ENCODE assay signal across 2 cellular contexts in the genomic region with DNA sequence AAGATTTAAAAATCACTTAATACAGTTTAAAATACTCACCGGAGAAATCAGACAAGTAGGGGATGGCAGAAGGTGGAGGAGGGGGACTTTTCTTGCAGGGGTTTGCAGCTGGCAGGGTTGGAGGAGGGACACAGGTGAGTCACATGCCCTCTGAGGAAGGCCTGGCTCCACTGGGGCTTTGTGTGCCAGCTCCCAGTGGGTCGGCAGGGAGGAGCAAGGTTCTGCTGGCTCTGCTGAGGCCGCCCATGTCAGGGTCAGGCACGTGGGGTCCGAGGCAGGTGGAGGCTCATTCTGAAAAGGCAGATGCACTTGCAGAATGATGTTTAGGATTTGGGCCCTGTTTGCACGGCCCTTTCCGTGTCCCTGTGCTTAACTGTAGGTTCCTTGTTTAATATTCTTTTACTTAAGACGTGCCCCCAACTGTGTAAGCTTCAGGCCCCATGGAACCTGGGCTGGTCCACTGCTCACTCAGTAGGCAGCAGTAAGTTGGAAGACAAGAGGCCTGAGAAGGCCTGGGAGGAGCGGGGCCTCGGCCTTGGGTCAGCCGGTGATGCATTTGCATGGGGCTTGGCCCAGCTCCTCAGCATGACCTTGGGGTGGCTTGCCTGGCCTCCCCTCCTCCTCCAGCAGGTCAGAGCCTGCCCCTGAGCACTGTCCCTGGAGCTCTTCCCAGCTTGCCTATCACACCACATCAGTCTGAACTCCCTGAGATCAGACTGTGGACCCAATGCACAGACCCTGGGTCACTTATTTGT.
TF ChIP-seq lines count a peak whose summit lies in the region.

No MANE protein-coding gene starts in this region.

TF ChIP-seq in GM23338, 12 proteins besides CTCF, POLR2A, EP300 and RAD21 (continued from another document):
- TF ChIP-seq ZNF331 (CRISPR knock-in tag; IDR thresholded peaks at IDR 0.05; ENCODE audit: low read depth) (no peak), EZH2phosphoT487 (IDR thresholded peaks at IDR 0.05; ENCODE audit: unreplicated experiment) (no peak), CREB1 (CRISPR knock-in tag; IDR thresholded peaks at IDR 0.05; ENCODE audit: low read depth) (no peak), ZNF114 (CRISPR knock-in tag; IDR thresholded peaks at IDR 0.05) (no peak), ZNF462 (CRISPR knock-in tag; IDR thresholded peaks at IDR 0.05) (no peak), NANOG (IDR thresholded peaks at IDR 0.05; ENCODE audit: borderline replicate concordance) (no peak), JUNB (IDR thresholded peaks at IDR 0.05; ENCODE audit: unreplicated experiment) (no peak), REST (IDR thresholded peaks at IDR 0.05; ENCODE audit: unreplicated experiment) (no peak), STAT1 (IDR thresholded peaks at IDR 0.05; ENCODE audit: unreplicated experiment) (no peak)

TF ChIP-seq in WTC11, 78 proteins besides CTCF, POLR2A, EP300 and RAD21:
- TF ChIP-seq, protein P1, sequence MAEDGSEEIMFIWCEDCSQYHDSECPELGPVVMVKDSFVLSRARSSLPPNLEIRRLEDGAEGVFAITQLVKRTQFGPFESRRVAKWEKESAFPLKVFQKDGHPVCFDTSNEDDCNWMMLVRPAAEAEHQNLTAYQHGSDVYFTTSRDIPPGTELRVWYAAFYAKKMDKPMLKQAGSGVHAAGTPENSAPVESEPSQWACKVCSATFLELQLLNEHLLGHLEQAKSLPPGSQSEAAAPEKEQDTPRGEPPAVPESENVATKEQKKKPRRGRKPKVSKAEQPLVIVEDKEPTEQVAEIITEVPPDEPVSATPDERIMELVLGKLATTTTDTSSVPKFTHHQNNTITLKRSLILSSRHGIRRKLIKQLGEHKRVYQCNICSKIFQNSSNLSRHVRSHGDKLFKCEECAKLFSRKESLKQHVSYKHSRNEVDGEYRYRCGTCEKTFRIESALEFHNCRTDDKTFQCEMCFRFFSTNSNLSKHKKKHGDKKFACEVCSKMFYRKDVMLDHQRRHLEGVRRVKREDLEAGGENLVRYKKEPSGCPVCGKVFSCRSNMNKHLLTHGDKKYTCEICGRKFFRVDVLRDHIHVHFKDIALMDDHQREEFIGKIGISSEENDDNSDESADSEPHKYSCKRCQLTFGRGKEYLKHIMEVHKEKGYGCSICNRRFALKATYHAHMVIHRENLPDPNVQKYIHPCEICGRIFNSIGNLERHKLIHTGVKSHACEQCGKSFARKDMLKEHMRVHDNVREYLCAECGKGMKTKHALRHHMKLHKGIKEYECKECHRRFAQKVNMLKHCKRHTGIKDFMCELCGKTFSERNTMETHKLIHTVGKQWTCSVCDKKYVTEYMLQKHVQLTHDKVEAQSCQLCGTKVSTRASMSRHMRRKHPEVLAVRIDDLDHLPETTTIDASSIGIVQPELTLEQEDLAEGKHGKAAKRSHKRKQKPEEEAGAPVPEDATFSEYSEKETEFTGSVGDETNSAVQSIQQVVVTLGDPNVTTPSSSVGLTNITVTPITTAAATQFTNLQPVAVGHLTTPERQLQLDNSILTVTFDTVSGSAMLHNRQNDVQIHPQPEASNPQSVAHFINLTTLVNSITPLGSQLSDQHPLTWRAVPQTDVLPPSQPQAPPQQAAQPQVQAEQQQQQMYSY (CRISPR knock-in tag; IDR thresholded peaks at IDR 0.05): no peak
- no peak for TF ChIP-seq ATF1 (CRISPR knock-in tag; IDR thresholded peaks at IDR 0.05)
- no peak for TF ChIP-seq TP53 (CRISPR knock-in tag; IDR thresholded peaks at IDR 0.05)
- no peak for TF ChIP-seq OVOL2 (CRISPR knock-in tag; IDR thresholded peaks at IDR 0.05; ENCODE audit: borderline replicate concordance)
- TF ChIP-seq ZMAT4 (CRISPR knock-in tag; IDR thresholded peaks at IDR 0.05): no peak
- TF ChIP-seq GTF2I (CRISPR knock-in tag; conservative IDR thresholded peaks at IDR 0.05): no peak
- TF ChIP-seq ZNF396 (CRISPR knock-in tag; IDR thresholded peaks at IDR 0.05; ENCODE audit: borderline replicate concordance): no peak
- no peak for TF ChIP-seq CDX4 (CRISPR knock-in tag; IDR thresholded peaks at IDR 0.05; ENCODE audit: borderline replicate concordance)
- no peak for TF ChIP-seq ZNF263 (CRISPR knock-in tag; IDR thresholded peaks at IDR 0.05; ENCODE audit: low read depth)
- no peak for TF ChIP-seq USF1 (CRISPR knock-in tag; IDR thresholded peaks at IDR 0.05)
- TF ChIP-seq, protein P2, sequence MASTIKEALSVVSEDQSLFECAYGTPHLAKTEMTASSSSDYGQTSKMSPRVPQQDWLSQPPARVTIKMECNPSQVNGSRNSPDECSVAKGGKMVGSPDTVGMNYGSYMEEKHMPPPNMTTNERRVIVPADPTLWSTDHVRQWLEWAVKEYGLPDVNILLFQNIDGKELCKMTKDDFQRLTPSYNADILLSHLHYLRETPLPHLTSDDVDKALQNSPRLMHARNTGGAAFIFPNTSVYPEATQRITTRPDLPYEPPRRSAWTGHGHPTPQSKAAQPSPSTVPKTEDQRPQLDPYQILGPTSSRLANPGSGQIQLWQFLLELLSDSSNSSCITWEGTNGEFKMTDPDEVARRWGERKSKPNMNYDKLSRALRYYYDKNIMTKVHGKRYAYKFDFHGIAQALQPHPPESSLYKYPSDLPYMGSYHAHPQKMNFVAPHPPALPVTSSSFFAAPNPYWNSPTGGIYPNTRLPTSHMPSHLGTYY (CRISPR knock-in tag; IDR thresholded peaks at IDR 0.05): no peak
- TF ChIP-seq NFE2L1 (CRISPR knock-in tag; IDR thresholded peaks at IDR 0.05): no peak
- TF ChIP-seq ZNF416 (CRISPR knock-in tag; IDR thresholded peaks at IDR 0.05): no peak
- TF ChIP-seq SMAD3 (CRISPR knock-in tag; IDR thresholded peaks at IDR 0.05; ENCODE audit: borderline replicate concordance): no peak
